Comparison of ENCODE assay signal across 10 cellular contexts in genomic region chr6:157532963-157533362, GRCh38.
"Had no signal": no experiment of that assay in that cellular context is flagged by ENCODE, and none has a peak within 500 bp of the region (broad histone marks: within the 10 kb centered on the region; RNA-seq: fewer than 3 reads in every experiment).

No MANE protein-coding gene starts in this region.

- H3K27ac Mint-ChIP-seq: T-cell had no signal

- H3K27me3 Mint-ChIP-seq: T-cell had no signal

- H3K36me3 Mint-ChIP-seq: T-cell had no signal

- ATAC-seq: body of pancreas, T-cell had no signal

- H3K9me3 Mint-ChIP-seq: T-cell had no signal

- H3K4me3 Mint-ChIP-seq: T-cell had no signal

- DNase-seq: activated CD4-positive, alpha-beta T cell treated with anti-CD3 and anti-CD28 coated beads, Interleukin-2, amount 50 U/mL, for 1 hour; activated naive CD4-positive, alpha-beta T cell treated with anti-CD3 and anti-CD28 coated beads, Interleukin-2, amount 50 U/mL, for 16 hours; activated T-cell treated with anti-CD3 and anti-CD28 coated beads, Interleukin-2, amount 50 U/mL, for 1 hour; amniotic stem cell; body of pancreas; head of caudate nucleus; left lung; stimulated activated CD4-positive, alpha-beta T cell treated with anti-CD3 and anti-CD28 coated beads, Interleukin-4, amount 100 ng/mL, for 4 hours; T-cell; tibial artery had no signal
